8 cellular contexts compared by ENCODE assay signal in the genomic region with DNA sequence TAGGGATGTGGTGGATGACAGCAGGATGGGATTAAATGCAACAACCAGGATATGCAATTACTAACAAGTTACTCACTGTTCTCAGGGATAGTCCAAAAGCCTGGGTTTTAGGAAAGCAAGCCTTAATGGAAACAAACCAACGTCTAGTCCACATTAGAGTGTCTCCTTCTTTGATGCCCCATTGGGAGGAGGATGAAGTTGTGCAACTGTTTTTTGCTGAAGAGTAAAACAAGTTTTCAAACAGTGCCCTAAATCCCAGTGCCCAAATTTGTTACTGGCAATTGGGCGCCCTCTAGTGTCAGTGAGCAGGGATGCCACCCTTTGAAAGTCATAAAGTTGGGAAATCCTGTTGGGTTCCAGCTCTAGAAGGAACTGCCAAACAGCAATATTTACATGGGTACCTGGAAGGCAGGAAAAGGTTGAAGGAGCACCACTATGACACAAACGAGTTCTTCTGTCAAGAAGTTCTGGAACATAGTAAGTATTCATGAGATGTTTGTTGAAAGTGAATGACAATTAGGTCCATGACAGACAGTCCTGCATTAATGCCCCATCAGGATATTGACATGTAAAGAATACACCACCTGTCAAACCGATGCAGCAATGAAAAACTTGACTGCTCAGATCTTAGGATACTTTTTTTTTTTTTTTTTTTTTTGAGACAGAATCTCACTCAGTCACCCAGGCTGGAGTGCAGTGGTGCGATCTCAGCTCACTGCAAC. TPM values are rescaled to one million over a fixed set of nuclear protein-coding genes. Genes with fewer than 3 reads are reported as not detected.
DNase-seq lines count a peak whose midpoint lies in the region; ATAC-seq and TF ChIP-seq lines count a peak whose summit lies in the region.

No MANE protein-coding gene starts in this region.

- peak; percentile 49 for DNase-seq in AG04450 (ENCODE audit: low read depth, low spot score)
- DNase-seq in GM13977 (ENCODE audit: low spot score): peak; percentile 56
- DNase-seq in NCI-H460 (ENCODE audit: extremely low read depth, low read depth): peak; percentile 54
- peak; percentile 54 to 63 for DNase-seq in activated CD4-positive, alpha-beta T cell treated with anti-CD3 and anti-CD28 coated beads for 4 hours
- DNase-seq in chondrocyte (ENCODE audit: low spot score): no peak
- DNase-seq in right lobe of liver: peak in 2 of 3 donors; percentile 63 to 73
- DNase-seq in stimulated activated CD8-positive, alpha-beta memory T cell treated with anti-CD3 and anti-CD28 coated beads, Interleukin-4, amount 100 ng/mL, for 48 hours: peak; percentile 65

- in situ Hi-C loops in GM13977 (cut with MboI; ENCODE audit: low pct_unique_long_range_greater_than_20kb, low sequenced_read_pairs, unreplicated experiment): no loop called here

- ATAC-seq in right lobe of liver (peak; percentile 95 to 98 (median 96)), GM21528 (IDR thresholded peaks at IDR 0.05; ENCODE audit: low FRiP score, unreplicated experiment) (no peak)

- H3K4me1 Mint-ChIP-seq in chondrocyte (ENCODE audit: low read depth): peaks cover 42% of the 10 kb centered on the region

- H3K4me3 Mint-ChIP-seq in chondrocyte (ENCODE audit: unreplicated experiment): no peak overlapping the region

- TF ChIP-seq CTCF in AG04450 (IDR thresholded peaks at IDR 0.05; ENCODE audit: low read depth, low read length) (peak; percentile 96), GM13977 (IDR thresholded peaks at IDR 0.05; ENCODE audit: extremely low read depth, insufficient read depth, missing control alignments) (peak; percentile 87), chondrocyte (IDR thresholded peaks at IDR 0.05) (peak; percentile 96), right lobe of liver (IDR thresholded peaks at IDR 0.05) (peak; percentile 92 to 99 (median 95))

- H3K27ac Mint-ChIP-seq in chondrocyte (ENCODE audit: unreplicated experiment): no peak overlapping the region

- peaks cover 6% of the 10 kb centered on the region for H3K9me3 Mint-ChIP-seq in chondrocyte (ENCODE audit: low read depth)

- POLR2A ChIA-PET in AG04450 (lab: Yijun Ruan, JAX): interaction anchor here (1.0 to 1.2 kb wide), 2 partner anchors 389 to 391 kb away, joined by 3 read pairs; no protein-coding TSS in a partner anchor

- WGBS in right lobe of liver (ENCODE audit: insufficient coverage, low coverage, low lambda C conversion rate, missing lambda C conversion rate): 38% methylated on average over 5 of the region's 5 CpGs

- H3K27me3 Mint-ChIP-seq in chondrocyte (ENCODE audit: low read depth): no peaks in the 10 kb centered on the region

- 0 out of 2 replicates have a peak, but pooled peaks cover 3% of the 10 kb centered on the region for H3K9me3 ChIP-seq in AG04450 (ENCODE audit: control insufficient read depth, insufficient read depth, low read length)
- H3K9me3 ChIP-seq in right lobe of liver: no peaks in the 10 kb centered on the region

- no peaks in the 10 kb centered on the region for H3K27me3 ChIP-seq in AG04450 (ENCODE audit: control insufficient read depth, insufficient read depth, low read length)
- H3K27me3 ChIP-seq in right lobe of liver: no peaks in the 10 kb centered on the region

- no peaks in the 10 kb centered on the region for H3K36me3 Mint-ChIP-seq in chondrocyte (ENCODE audit: low read depth)

- TF ChIP-seq POLR2A in right lobe of liver (IDR thresholded peaks at IDR 0.05): no peak

- H3K4me1 ChIP-seq in right lobe of liver: peaks cover 0 to 8% (median 0%) of the 10 kb centered on the region in 4 donors

- no peaks in the 10 kb centered on the region for H3K36me3 ChIP-seq in right lobe of liver

- H3K27ac ChIP-seq in AG04450 (ENCODE audit: low read depth, low read length) (no peak overlapping the region), right lobe of liver (no peak overlapping the region)

- no peak overlapping the region for H3K4me3 ChIP-seq in AG04450 (ENCODE audit: low read depth, low read length)
- H3K4me3 ChIP-seq in right lobe of liver: no peak overlapping the region

- intact Hi-C loops in right lobe of liver (cut with DNase I): loop anchor here (5.0 to 10.0 kb wide), 2 partner anchors 100 to 388 kb away; no protein-coding TSS in a partner anchor

- CTCF ChIA-PET in AG04450 (lab: Charles Lee): interaction anchor here (0.6 to 5.0 kb wide), 42 partner anchors 11 to 403 kb away, joined by 3 to 283 read pairs (median 3); partner anchors contain the start of gene DPF3

RNA-seq across cellular contexts. Expression of gene DPF3, which starts 11.1 kb away (rescaled TPM):
- polyA plus RNA-seq in AG04450 (2011; rRNA removed): 15.8 and 18.1 TPM in 2 replicates
- polyA minus RNA-seq in AG04450 (2011; rRNA and poly(A)+ RNA removed): 61.3 and 67.1 TPM in 2 replicates
- not detected in 2 replicates for total RNA-seq in NCI-H460 (2014; rRNA removed; shearing (Covaris generic))
- polyA plus RNA-seq in NCI-H460 (2014; cell fraction: nucleus; rRNA removed): not detected in 2 replicates
- total RNA-seq in chondrocyte (1.1 to 2.3 TPM (median 1.1 TPM) in 3 replicates), right lobe of liver (1 to 10 TPM; 1.2 to 5.7 (median 2.9) TPM)

RNA-seq across cellular contexts. Expression of gene DCAF4, which starts 21.3 kb away (rescaled TPM):
- polyA plus RNA-seq in AG04450 (2011; rRNA removed): 14.7 and 14.8 TPM in 2 replicates
- polyA minus RNA-seq in AG04450 (2011; rRNA and poly(A)+ RNA removed): 19.2 and 27.9 TPM in 2 replicates
- 18.8 and 21.5 TPM in 2 replicates for total RNA-seq in NCI-H460 (2014; rRNA removed; shearing (Covaris generic))
- polyA plus RNA-seq in NCI-H460 (2014; cell fraction: nucleus; rRNA removed): 39.5 and 54.5 TPM in 2 replicates
- total RNA-seq in chondrocyte (17.0 to 26.0 TPM (median 23.8 TPM) in 3 replicates), right lobe of liver (10 to 100 TPM in 4 of 6 experiments, 1 to 10 TPM in 2; 5.8 to 13.6 (median 10.5) TPM)
